Comparison of ENCODE assay signal across 1 cellular context in the genomic region with DNA sequence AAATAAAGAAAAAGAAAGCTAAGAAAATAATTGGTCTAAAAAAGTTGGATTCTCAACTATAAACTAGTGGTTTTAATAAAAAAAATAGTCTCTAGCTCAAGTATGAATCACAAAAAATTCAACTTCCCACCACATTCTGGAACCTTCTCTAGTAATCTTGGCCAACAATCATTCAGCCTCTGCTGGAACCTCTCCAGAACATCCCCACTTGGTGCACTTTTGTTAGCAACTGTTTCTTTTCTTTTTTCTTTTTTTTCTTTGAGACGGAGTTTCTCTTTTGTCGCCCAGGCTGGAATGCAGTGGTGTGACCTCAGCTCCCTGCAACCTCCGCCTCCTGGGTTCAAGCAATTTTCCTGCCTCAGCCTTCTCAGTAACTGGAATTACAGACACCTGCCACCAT.
TF ChIP-seq lines count a peak whose summit lies in the region.

No MANE protein-coding gene starts in this region.

TF ChIP-seq in GM23338, 12 proteins besides CTCF, POLR2A, EP300 and RAD21 (continued from another document):
- TF ChIP-seq, protein P1, sequence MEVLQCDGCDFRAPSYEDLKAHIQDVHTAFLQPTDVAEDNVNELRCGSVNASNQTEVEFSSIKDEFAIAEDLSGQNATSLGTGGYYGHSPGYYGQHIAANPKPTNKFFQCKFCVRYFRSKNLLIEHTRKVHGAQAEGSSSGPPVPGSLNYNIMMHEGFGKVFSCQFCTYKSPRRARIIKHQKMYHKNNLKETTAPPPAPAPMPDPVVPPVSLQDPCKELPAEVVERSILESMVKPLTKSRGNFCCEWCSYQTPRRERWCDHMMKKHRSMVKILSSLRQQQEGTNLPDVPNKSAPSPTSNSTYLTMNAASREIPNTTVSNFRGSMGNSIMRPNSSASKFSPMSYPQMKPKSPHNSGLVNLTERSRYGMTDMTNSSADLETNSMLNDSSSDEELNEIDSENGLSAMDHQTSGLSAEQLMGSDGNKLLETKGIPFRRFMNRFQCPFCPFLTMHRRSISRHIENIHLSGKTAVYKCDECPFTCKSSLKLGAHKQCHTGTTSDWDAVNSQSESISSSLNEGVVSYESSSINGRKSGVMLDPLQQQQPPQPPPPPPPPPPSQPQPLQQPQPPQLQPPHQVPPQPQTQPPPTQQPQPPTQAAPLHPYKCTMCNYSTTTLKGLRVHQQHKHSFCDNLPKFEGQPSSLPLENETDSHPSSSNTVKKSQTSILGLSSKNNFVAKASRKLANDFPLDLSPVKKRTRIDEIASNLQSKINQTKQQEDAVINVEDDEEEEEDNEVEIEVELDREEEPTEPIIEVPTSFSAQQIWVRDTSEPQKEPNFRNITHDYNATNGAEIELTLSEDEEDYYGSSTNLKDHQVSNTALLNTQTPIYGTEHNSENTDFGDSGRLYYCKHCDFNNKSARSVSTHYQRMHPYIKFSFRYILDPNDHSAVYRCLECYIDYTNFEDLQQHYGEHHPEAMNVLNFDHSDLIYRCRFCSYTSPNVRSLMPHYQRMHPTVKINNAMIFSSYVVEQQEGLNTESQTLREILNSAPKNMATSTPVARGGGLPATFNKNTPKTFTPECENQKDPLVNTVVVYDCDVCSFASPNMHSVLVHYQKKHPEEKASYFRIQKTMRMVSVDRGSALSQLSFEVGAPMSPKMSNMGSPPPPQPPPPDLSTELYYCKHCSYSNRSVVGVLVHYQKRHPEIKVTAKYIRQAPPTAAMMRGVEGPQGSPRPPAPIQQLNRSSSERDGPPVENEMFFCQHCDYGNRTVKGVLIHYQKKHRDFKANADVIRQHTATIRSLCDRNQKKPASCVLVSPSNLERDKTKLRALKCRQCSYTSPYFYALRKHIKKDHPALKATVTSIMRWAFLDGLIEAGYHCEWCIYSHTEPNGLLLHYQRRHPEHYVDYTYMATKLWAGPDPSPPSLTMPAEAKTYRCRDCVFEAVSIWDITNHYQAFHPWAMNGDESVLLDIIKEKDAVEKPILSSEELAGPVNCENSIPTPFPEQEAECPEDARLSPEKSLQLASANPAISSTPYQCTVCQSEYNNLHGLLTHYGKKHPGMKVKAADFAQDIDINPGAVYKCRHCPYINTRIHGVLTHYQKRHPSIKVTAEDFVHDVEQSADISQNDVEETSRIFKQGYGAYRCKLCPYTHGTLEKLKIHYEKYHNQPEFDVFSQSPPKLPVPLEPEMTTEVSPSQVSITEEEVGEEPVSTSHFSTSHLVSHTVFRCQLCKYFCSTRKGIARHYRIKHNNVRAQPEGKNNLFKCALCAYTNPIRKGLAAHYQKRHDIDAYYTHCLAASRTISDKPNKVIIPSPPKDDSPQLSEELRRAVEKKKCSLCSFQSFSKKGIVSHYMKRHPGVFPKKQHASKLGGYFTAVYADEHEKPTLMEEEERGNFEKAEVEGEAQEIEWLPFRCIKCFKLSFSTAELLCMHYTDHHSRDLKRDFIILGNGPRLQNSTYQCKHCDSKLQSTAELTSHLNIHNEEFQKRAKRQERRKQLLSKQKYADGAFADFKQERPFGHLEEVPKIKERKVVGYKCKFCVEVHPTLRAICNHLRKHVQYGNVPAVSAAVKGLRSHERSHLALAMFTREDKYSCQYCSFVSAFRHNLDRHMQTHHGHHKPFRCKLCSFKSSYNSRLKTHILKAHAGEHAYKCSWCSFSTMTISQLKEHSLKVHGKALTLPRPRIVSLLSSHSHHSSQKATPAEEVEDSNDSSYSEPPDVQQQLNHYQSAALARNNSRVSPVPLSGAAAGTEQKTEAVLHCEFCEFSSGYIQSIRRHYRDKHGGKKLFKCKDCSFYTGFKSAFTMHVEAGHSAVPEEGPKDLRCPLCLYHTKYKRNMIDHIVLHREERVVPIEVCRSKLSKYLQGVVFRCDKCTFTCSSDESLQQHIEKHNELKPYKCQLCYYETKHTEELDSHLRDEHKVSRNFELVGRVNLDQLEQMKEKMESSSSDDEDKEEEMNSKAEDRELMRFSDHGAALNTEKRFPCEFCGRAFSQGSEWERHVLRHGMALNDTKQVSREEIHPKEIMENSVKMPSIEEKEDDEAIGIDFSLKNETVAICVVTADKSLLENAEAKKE (CRISPR knock-in tag; IDR thresholded peaks at IDR 0.05), result no peak
- TF ChIP-seq CREB1 (CRISPR knock-in tag; IDR thresholded peaks at IDR 0.05; ENCODE audit: low read depth) (no peak), EZH2phosphoT487 (IDR thresholded peaks at IDR 0.05; ENCODE audit: unreplicated experiment) (no peak), EZH2 (IDR thresholded peaks at IDR 0.05; ENCODE audit: low read depth, unreplicated experiment) (no peak)
